Comparison of ENCODE assay signal across 13 cellular contexts in the genomic region with DNA sequence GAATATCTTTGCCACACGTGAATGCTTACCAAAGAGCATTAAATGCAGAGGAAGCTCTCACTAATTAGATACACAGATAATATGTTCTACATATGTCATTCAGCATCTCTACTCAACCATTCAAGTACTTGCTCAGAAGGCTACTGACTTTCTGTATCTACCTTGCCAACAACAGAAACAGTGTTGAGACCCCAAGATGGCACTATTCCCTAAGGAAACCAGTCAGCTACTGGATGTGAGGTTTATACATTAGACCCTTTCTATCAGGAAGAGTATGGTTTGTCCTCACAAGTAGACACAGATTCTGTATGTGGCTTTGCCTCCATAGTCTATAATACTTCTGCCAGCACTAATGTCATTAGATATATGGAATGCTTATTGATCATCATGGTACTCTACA.
DNase-seq lines count a peak whose midpoint lies in the region; ATAC-seq lines count a peak whose summit lies in the region.
"Had no signal": no experiment of that assay in that cellular context is flagged by ENCODE, and none has a peak within 500 bp of the region (broad histone marks: within the 10 kb centered on the region; RNA-seq: fewer than 3 reads in every experiment).

No MANE protein-coding gene starts in this region.

- H3K9ac ChIP-seq in mesenchymal stem cell (ENCODE audit: low read length) = no peak overlapping the region

- H2BK5ac ChIP-seq in mesenchymal stem cell (ENCODE audit: low read depth, low read length, poor library complexity, severe bottlenecking) = no peak overlapping the region

- no peak overlapping the region for H3K27ac ChIP-seq in mesenchymal stem cell (ENCODE audit: low read length, poor library complexity, severe bottlenecking)
- H3K27ac ChIP-seq: skin epidermis had no signal

- H4K91ac ChIP-seq in mesenchymal stem cell (ENCODE audit: low read length) = no peak overlapping the region

- H3K9me3 ChIP-seq in mesenchymal stem cell (ENCODE audit: control insufficient read depth, low read length) = peaks cover 6% of the 10 kb centered on the region

- H3K18ac ChIP-seq in mesenchymal stem cell (ENCODE audit: low read depth in 1 of 2, low read length in 2 of 2) = no peak overlapping the region

- H3K23ac ChIP-seq in mesenchymal stem cell (ENCODE audit: low read length in 2 of 2) = no peak overlapping the region

- 89% methylated on average over 1 of the region's 1 CpG for WGBS in mesenchymal stem cell

- no peak for ATAC-seq in HG02798 (IDR thresholded peaks at IDR 0.05; ENCODE audit: poor library complexity, unreplicated experiment)

- no peak overlapping the region for H2BK15ac ChIP-seq in mesenchymal stem cell (ENCODE audit: low read depth, poor library complexity, severe bottlenecking)

- no peak overlapping the region for H3K4me2 ChIP-seq in mesenchymal stem cell (ENCODE audit: low read length, poor library complexity, severe bottlenecking)

- DNase-seq in EH (ENCODE audit: low read depth) = peak; percentile 7
- peak; percentile 13 for DNase-seq in M059J (ENCODE audit: low read depth)
- DNase-seq in amniotic epithelial cell (ENCODE audit: low read depth) = peak; percentile 62
- peak; percentile 45 for DNase-seq in mesenchymal stem cell
- DNase-seq in kidney tubule cell (ENCODE audit: low spot score) = no peak
- DNase-seq in nucleus accumbens (lab: John Stamatoyannopoulos, UW) = no peak
- DNase-seq: activated CD4-positive, alpha-beta T cell treated with anti-CD3 and anti-CD28 coated beads, Interleukin-2, amount 50 U/mL, for 1 hour; activated effector memory CD4-positive, alpha-beta T cell treated with anti-CD3 and anti-CD28 coated beads, Interleukin-2, amount 50 U/mL, for 16 hours; effector CD8-positive, alpha-beta T cell; NCI-H510A; SW 1271 had no signal

- H3K27me3 ChIP-seq in mesenchymal stem cell (ENCODE audit: control insufficient read depth in 1 of 2, insufficient read depth in 1 of 2, low read length in 2 of 2) = no peaks in the 10 kb centered on the region

- no peaks in the 10 kb centered on the region for H3K36me3 ChIP-seq in mesenchymal stem cell (ENCODE audit: control insufficient read depth in 1 of 2, insufficient read depth in 2 of 2, low read depth in 1 of 2, low read length in 2 of 2)

- no peak overlapping the region for H4K8ac ChIP-seq in mesenchymal stem cell (ENCODE audit: low read length)

- no peak overlapping the region for H2AK5ac ChIP-seq in mesenchymal stem cell (ENCODE audit: low read length, severe bottlenecking)

- no peak overlapping the region for H2BK120ac ChIP-seq in mesenchymal stem cell (ENCODE audit: low read depth, low read length)

- no peak overlapping the region for H3K14ac ChIP-seq in mesenchymal stem cell (ENCODE audit: low read length in 2 of 2)

- H3K4ac ChIP-seq in mesenchymal stem cell (ENCODE audit: low read depth in 1 of 2, low read length in 2 of 2) = no peak overlapping the region

- H3K4me1 ChIP-seq in mesenchymal stem cell (ENCODE audit: control insufficient read depth, insufficient read depth, low read depth, low read length) = no peaks in the 10 kb centered on the region

- no peak overlapping the region for H2AFZ ChIP-seq in mesenchymal stem cell (ENCODE audit: low read depth, low read length)

- H3K79me1 ChIP-seq in mesenchymal stem cell (replicated peaks; ENCODE audit: low read length, poor library complexity, severe bottlenecking) = no peaks in the 10 kb centered on the region

- H3K4me3 ChIP-seq in mesenchymal stem cell (ENCODE audit: insufficient read depth in 1 of 2, low read depth in 1 of 2, low read length in 2 of 2) = no peak overlapping the region
- H3K4me3 ChIP-seq: skin epidermis had no signal

- no peak overlapping the region for H2BK12ac ChIP-seq in mesenchymal stem cell (ENCODE audit: low read length in 2 of 2)

Comparison
In these comparisons a context has a peak if more than half of its experiments do, and no peak if none do; other contexts are left out.
1. DNase-seq: peak in EH (single experiment), M059J (single experiment), amniotic epithelial cell (single experiment) and mesenchymal stem cell (single experiment); none in kidney tubule cell (single experiment) and nucleus accumbens (0 of 56).